8 cellular contexts compared by ENCODE assay signal in the genomic region with DNA sequence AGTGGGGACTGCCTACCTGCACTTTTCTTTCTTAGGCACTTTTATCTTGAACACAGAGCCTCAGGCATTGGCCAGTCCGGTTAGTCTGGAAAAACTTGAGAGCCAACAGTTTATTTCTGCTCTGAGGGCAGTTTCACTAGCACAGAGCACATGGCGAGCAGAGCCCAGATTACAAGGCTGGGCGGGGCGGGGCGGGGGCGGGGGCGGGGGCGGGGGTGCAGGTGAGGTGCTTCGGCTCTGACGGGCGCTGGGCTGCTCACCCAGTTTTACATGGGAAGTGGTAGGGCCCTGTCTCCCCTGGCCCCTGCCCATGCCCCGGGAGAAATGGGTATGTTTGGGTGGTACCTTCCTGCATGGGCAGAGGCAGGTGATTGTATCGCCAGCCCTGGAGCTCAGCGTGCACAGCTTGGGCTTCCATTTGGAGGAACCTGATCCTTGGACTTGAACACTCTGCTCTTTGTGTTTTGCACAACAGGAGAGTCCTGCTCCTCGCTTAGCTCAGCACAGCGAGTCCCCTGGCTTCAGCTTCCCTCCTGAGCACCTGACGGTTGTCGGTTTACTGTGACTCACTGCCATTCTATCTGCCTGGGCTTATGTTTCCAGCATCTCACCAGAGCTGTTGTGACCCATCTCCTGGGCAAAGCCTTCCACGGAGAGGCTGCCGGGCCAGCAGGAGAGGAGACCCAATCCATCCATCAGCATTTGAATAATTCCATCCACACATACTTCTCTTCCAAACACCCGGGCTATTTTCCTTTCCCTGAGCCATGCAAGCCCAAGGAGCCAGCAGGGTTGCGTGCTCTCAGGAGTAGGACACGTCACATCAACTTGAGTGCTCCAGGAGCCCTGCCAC.
DNase-seq lines count a peak whose midpoint lies in the region; ATAC-seq and TF ChIP-seq lines count a peak whose summit lies in the region.

No MANE protein-coding gene starts in this region.

- H3K36me3 ChIP-seq in PC-3 (ENCODE audit: low read depth, low read length) (no peaks in the 10 kb centered on the region), heart right ventricle (no peaks in the 10 kb centered on the region), smooth muscle cell (ENCODE audit: low read depth) (no peaks in the 10 kb centered on the region)

- H3K9ac ChIP-seq in PC-3 (ENCODE audit: low read length) (peak overlapping the region; percentile 87), smooth muscle cell (ENCODE audit: low read depth) (peak overlapping the region; percentile 87)

- H3K27ac ChIP-seq in PC-3 (ENCODE audit: low read length) (peak overlapping the region; percentile 97), heart right ventricle (peak overlapping the region; percentile 60 to 94 (median 84)), smooth muscle cell (ENCODE audit: low read depth) (peak overlapping the region; percentile 98)

- POLR2A ChIA-PET in PC-3 (lab: Charles Lee; ENCODE audit: unreplicated experiment) = interaction anchor here (0.5 to 2.7 kb wide), 16 partner anchors 10 to 143 kb away, joined by 3 to 28 read pairs (median 4); no protein-coding TSS in a partner anchor

- H3K79me2 ChIP-seq in PC-3 (ENCODE audit: low read length) = peaks cover 16% of the 10 kb centered on the region; the same call in 1 of the 2 replicates
- H3K79me2 ChIP-seq in smooth muscle cell (ENCODE audit: low read depth) = no peaks in the 10 kb centered on the region

- DNase-seq in GM10266 (ENCODE audit: extremely low spot score) (peak; percentile 61), PC-3 (peak; percentile 93), heart right ventricle (no peak), smooth muscle cell (lab: John Stamatoyannopoulos, UW; ENCODE audit: unreplicated experiment) (peak; percentile 23), globus pallidus (ENCODE audit: low spot score) (no peak), GDM1 (lab: John Stamatoyannopoulos, UW) (no peak)
- DNase-seq in activated effector memory CD4-positive, alpha-beta T cell treated with Interleukin-2 at 50 U/mL for 16 hours = peak; percentile 70

- 57 to 67% methylated on average over 23 of the region's 23 CpGs for WGBS in heart right ventricle, 2 donors
- 9% methylated on average over 13 of the region's 23 CpGs for WGBS in smooth muscle cell (ENCODE audit: low lambda C conversion rate)

- ATAC-seq in HG02798 (IDR thresholded peaks at IDR 0.05; ENCODE audit: poor library complexity, unreplicated experiment) (peak; percentile 30), PC-3 (peak; percentile 48), heart right ventricle (peak in 7 of 8 donors; percentile 4 to 44 (median 10))

- H3F3A ChIP-seq in PC-3 (ENCODE audit: low read length, unreplicated experiment) (peaks cover 23% of the 10 kb centered on the region), smooth muscle cell (ENCODE audit: low read depth) (peaks cover 48% of the 10 kb centered on the region)

- H3K4me2 ChIP-seq in PC-3 (ENCODE audit: low read length) (peak overlapping the region; percentile 79), smooth muscle cell (peak overlapping the region; percentile 85)

- H2AFZ ChIP-seq in PC-3 (ENCODE audit: low read length) (peak overlapping the region; percentile 46; the same call in 1 of the 2 replicates), smooth muscle cell (ENCODE audit: low read depth) (no peak overlapping the region)

- H3K4me3 ChIP-seq in PC-3 (ENCODE audit: low read length) (peak overlapping the region; percentile 37; the same call in 1 of the 2 replicates), heart right ventricle (peak overlapping the region in 1 of 10 donors; percentile 10), smooth muscle cell (peak overlapping the region; percentile 13)

- TSS peak; percentile 29 for BruUV-seq in PC-3 (replicated peaks; lab: Mats Ljungman, UMichigan)

- H3K4me1 ChIP-seq in PC-3 (ENCODE audit: insufficient read depth, low read length) (peaks cover 56% of the 10 kb centered on the region), heart right ventricle (peaks cover 14 to 65% (median 54%) of the 10 kb centered on the region in 9 donors), smooth muscle cell (ENCODE audit: low read depth) (peaks cover 26% of the 10 kb centered on the region)

- CTCF ChIA-PET in PC-3 (lab: Charles Lee) = interaction anchor here (0.6 to 2.0 kb wide), 7 partner anchors 29 to 139 kb away, joined by 3 to 18 read pairs (median 6); no protein-coding TSS in a partner anchor

- no peak for TF ChIP-seq CTCF in GM10266 (IDR thresholded peaks at IDR 0.05; ENCODE audit: control insufficient read depth, insufficient read depth, low read depth, missing control alignments)
- no peak for TF ChIP-seq CTCF in PC-3 (conservative IDR thresholded peaks at IDR 0.05; ENCODE audit: low read depth, low read length)
- TF ChIP-seq CTCF in heart right ventricle (IDR thresholded peaks at IDR 0.05) = no peak
- TF ChIP-seq CTCF in smooth muscle cell (IDR thresholded peaks at IDR 0.05; ENCODE audit: borderline replicate concordance, insufficient read depth, poor library complexity, severe bottlenecking) = no peak

- H3K27me3 ChIP-seq in PC-3 (ENCODE audit: low read length) (no peaks in the 10 kb centered on the region), heart right ventricle (no peaks in the 10 kb centered on the region), smooth muscle cell (ENCODE audit: low read depth) (no peaks in the 10 kb centered on the region)

- no peaks in the 10 kb centered on the region for H3K9me2 ChIP-seq in PC-3 (replicated peaks; ENCODE audit: low read length)

- intact Hi-C loops in PC-3 (cut with micrococcal nuclease) = loop anchor here (1.0 to 2.0 kb wide), 8 partner anchors 23 to 139 kb away; no protein-coding TSS in a partner anchor
- intact Hi-C loops in heart right ventricle (cut with DNase I) = loop anchor here in 9 of 10 donors (5.0 to 10.0 kb wide), 10 partner anchors 41 to 139 kb away; a partner anchor contains a TSS

- H4K20me1 ChIP-seq in PC-3 (ENCODE audit: low read length) = no peaks in the 10 kb centered on the region
- no peaks in the 10 kb centered on the region for H4K20me1 ChIP-seq in smooth muscle cell (ENCODE audit: low read depth)

- H3K9me3 ChIP-seq in PC-3 (ENCODE audit: low read length) (no peaks in the 10 kb centered on the region), heart right ventricle (no peaks in the 10 kb centered on the region), smooth muscle cell (replicated peaks; ENCODE audit: low read depth) (no peaks in the 10 kb centered on the region)

Comparison
In these comparisons a context has a peak if more than half of its experiments do, and no peak if none do; other contexts are left out.
1. DNase-seq: peak in GM10266 (single experiment), PC-3 (single experiment), activated effector memory CD4-positive, alpha-beta T cell treated with Interleukin-2 at 50 U/mL for 16 hours (single experiment) and smooth muscle cell (single experiment); none in heart right ventricle (0 of 2), globus pallidus (single experiment) and GDM1 (single experiment).
2. Peak in every context shown above with its lines, with median percentiles within 50 percentile points of each other: ATAC-seq and H3K27ac ChIP-seq.